In genomic region chr15:64503640-64504039, GRCh38 we compare ENCODE assay signal across 1 cellular context.
TF ChIP-seq lines count a peak whose summit lies in the region.

No MANE protein-coding gene starts in this region.

TF ChIP-seq in IMR-90, 13 proteins besides CTCF, POLR2A, EP300 and RAD21 (continued from another document):
- TF ChIP-seq USF2 (IDR thresholded peaks at IDR 0.05; ENCODE audit: low read depth, low read length) = no peak
- TF ChIP-seq NFE2L2 (IDR thresholded peaks at IDR 0.05; ENCODE audit: low read depth, low read length) = no peak
